ENCODE assay signal across 7 cellular contexts in genomic region chr13:97224544-97225324, GRCh38. TPM values are rescaled to one million over a fixed set of nuclear protein-coding genes. Genes with fewer than 3 reads are reported as not detected.
DNase-seq lines count a peak whose midpoint lies in the region; ATAC-seq and TF ChIP-seq lines count a peak whose summit lies in the region.

No MANE protein-coding gene starts in this region.

- H3K27me3 Mint-ChIP-seq in activated naive CD8-positive, alpha-beta T cell treated with anti-CD3 and anti-CD28 coated beads for 36 hours = no peaks in the 10 kb centered on the region

- no peaks in the 10 kb centered on the region for H3K9me3 ChIP-seq in iPS-20b (ENCODE audit: insufficient read depth, low read depth, low read length)

- peaks cover 28% of the 10 kb centered on the region for H3K4me1 ChIP-seq in iPS-20b (ENCODE audit: insufficient read depth, low read length)

- TF ChIP-seq CTCF in GM12865 (IDR thresholded peaks at IDR 0.05; ENCODE audit: insufficient read depth, low read depth, low read length, missing control alignments) = no peak

- H3K27me3 ChIP-seq in iPS-20b (ENCODE audit: insufficient read depth, low read length) = peaks cover 95% of the 10 kb centered on the region

- peak overlapping the region; percentile 85 for H3K27ac Mint-ChIP-seq in activated naive CD8-positive, alpha-beta T cell treated with anti-CD3 and anti-CD28 coated beads for 36 hours
- peak overlapping the region; percentile 98 for H3K27ac Mint-ChIP-seq in stimulated activated effector memory CD8-positive, alpha-beta T cell treated with anti-CD3 and anti-CD28 coated beads, Interleukin-12 subunit alpha, Interleukin-12 subunit beta, amount 100 ng/mL, for 72 hours

- peak; percentile 41 for DNase-seq in GM12865 (ENCODE audit: low read depth)
- peak; percentile 37 to 64 for DNase-seq in NCI-H2081 (lab: John Stamatoyannopoulos, UW)
- DNase-seq in activated naive CD8-positive, alpha-beta T cell treated with anti-CD3 and anti-CD28 coated beads for 36 hours = peak; percentile 17
- no peak for DNase-seq in stimulated activated effector memory CD8-positive, alpha-beta T cell treated with anti-CD3 and anti-CD28 coated beads, Interleukin-12 subunit alpha, Interleukin-12 subunit beta, amount 100 ng/mL, for 72 hours (ENCODE audit: low spot score in 2 of 2)

- ATAC-seq in stimulated activated effector memory CD8-positive, alpha-beta T cell treated with anti-CD3 and anti-CD28 coated beads, Interleukin-12 subunit alpha, Interleukin-12 subunit beta, amount 100 ng/mL, for 72 hours = no peak
- no peak for ATAC-seq in HG03432 (IDR thresholded peaks at IDR 0.05; ENCODE audit: unreplicated experiment)
- ATAC-seq in HG02852 (IDR thresholded peaks at IDR 0.05; ENCODE audit: unreplicated experiment) = no peak

- H3K36me3 Mint-ChIP-seq in activated naive CD8-positive, alpha-beta T cell treated with anti-CD3 and anti-CD28 coated beads for 36 hours = peaks cover 6% of the 10 kb centered on the region
- H3K36me3 Mint-ChIP-seq in stimulated activated effector memory CD8-positive, alpha-beta T cell treated with anti-CD3 and anti-CD28 coated beads, Interleukin-12 subunit alpha, Interleukin-12 subunit beta, amount 100 ng/mL, for 72 hours = peaks cover 3% of the 10 kb centered on the region

- H3K36me3 ChIP-seq in iPS-20b (ENCODE audit: insufficient read depth, low read depth, low read length) = no peaks in the 10 kb centered on the region

- H3K4me3 Mint-ChIP-seq in activated naive CD8-positive, alpha-beta T cell treated with anti-CD3 and anti-CD28 coated beads for 36 hours = peak overlapping the region; percentile 86
- H3K4me3 Mint-ChIP-seq in stimulated activated effector memory CD8-positive, alpha-beta T cell treated with anti-CD3 and anti-CD28 coated beads, Interleukin-12 subunit alpha, Interleukin-12 subunit beta, amount 100 ng/mL, for 72 hours = peak overlapping the region; percentile 76

- peak overlapping the region; percentile 95 for H3K4me3 ChIP-seq in GM12865 (ENCODE audit: low read depth, low read length)
- peak overlapping the region; percentile 64; the same call in 1 of the 2 replicates for H3K4me3 ChIP-seq in iPS-20b (ENCODE audit: low read length)

- H3K4me1 Mint-ChIP-seq in activated naive CD8-positive, alpha-beta T cell treated with anti-CD3 and anti-CD28 coated beads for 36 hours = peaks cover 39% of the 10 kb centered on the region
- peaks cover 41% of the 10 kb centered on the region for H3K4me1 Mint-ChIP-seq in stimulated activated effector memory CD8-positive, alpha-beta T cell treated with anti-CD3 and anti-CD28 coated beads, Interleukin-12 subunit alpha, Interleukin-12 subunit beta, amount 100 ng/mL, for 72 hours

- H3K9me3 Mint-ChIP-seq in activated naive CD8-positive, alpha-beta T cell treated with anti-CD3 and anti-CD28 coated beads for 36 hours = no peaks in the 10 kb centered on the region
- no peaks in the 10 kb centered on the region for H3K9me3 Mint-ChIP-seq in stimulated activated effector memory CD8-positive, alpha-beta T cell treated with anti-CD3 and anti-CD28 coated beads, Interleukin-12 subunit alpha, Interleukin-12 subunit beta, amount 100 ng/mL, for 72 hours

- no peak overlapping the region for H3K27ac ChIP-seq in iPS-20b (ENCODE audit: low read length)

- H3K9ac ChIP-seq in iPS-20b (ENCODE audit: low read depth, low read length) = 0 out of 2 replicates have a peak overlapping the region, but pooled peaks have one; percentile 3

RNA-seq across cellular contexts. Expression of gene MBNL2, which starts 2.6 kb away (rescaled TPM):
- 10 to 100 TPM; 12.5 to 13.6 TPM for total RNA-seq in activated naive CD8-positive, alpha-beta T cell treated with anti-CD3 and anti-CD28 coated beads for 36 hours

Comparison
In these comparisons a context has a peak if more than half of its experiments do, and no peak if none do; other contexts are left out.
1. DNase-seq: peak in GM12865 (single experiment), NCI-H2081 (2 of 2) and activated naive CD8-positive, alpha-beta T cell treated with anti-CD3 and anti-CD28 coated beads for 36 hours (single experiment); none in stimulated activated effector memory CD8-positive, alpha-beta T cell treated with anti-CD3 and anti-CD28 coated beads, Interleukin-12 subunit alpha, Interleukin-12 subunit beta, amount 100 ng/mL, for 72 hours (0 of 2).